ENCODE assay signal across 8 cellular contexts in the genomic region with DNA sequence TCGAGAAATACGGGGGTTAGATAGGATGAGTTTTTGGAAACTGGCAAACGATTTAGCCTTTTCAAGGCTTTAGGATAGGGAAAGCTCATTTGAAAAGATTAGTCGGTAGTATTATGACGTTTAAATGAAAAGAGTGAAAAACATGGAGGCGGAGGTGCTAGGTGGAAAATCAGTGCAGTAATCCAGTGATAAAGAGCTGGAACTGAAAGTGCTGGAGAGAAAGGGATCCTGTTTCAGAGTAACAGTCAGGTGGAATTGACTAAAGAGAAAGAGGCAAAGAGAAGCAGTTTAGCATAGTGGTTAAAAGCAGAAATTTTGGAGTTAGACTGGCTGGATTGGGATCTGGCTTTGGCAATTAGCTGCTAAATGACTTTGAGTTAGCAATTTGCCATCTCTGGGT. TPM values are rescaled to one million over a fixed set of nuclear protein-coding genes. Genes with fewer than 3 reads are reported as not detected.
DNase-seq lines count a peak whose midpoint lies in the region; ATAC-seq and TF ChIP-seq lines count a peak whose summit lies in the region.

No MANE protein-coding gene starts in this region.

- ATAC-seq in psoas muscle (no peak), GM18502 (IDR thresholded peaks at IDR 0.05; ENCODE audit: poor library complexity, unreplicated experiment) (no peak), HG03025 (IDR thresholded peaks at IDR 0.05; ENCODE audit: low FRiP score, unreplicated experiment) (no peak)

- peak overlapping the region; percentile 94 for H3K4me2 ChIP-seq in fibroblast of lung (ENCODE audit: extremely low read depth, insufficient read depth, low read length)

- peak overlapping the region; percentile 81 for H2AFZ ChIP-seq in fibroblast of lung (ENCODE audit: low read length)

- H4K20me1 ChIP-seq in fibroblast of lung (ENCODE audit: control insufficient read depth, extremely low read depth, insufficient read depth, low read length), result no peaks in the 10 kb centered on the region

- TF ChIP-seq CTCF in fibroblast of lung (conservative IDR thresholded peaks at IDR 0.05 in 1 of 2, IDR thresholded peaks at IDR 0.05 in 1 of 2; ENCODE audit: low read depth in 1 of 2, low read length in 2 of 2), result no peak
- no peak for TF ChIP-seq CTCF in psoas muscle (IDR thresholded peaks at IDR 0.05)

- intact Hi-C loops in psoas muscle (cut with DNase I), result loop anchor here in 1 of 2 donors (5.0 kb wide), 1 partner anchor 48 kb away; no protein-coding TSS in a partner anchor

- peaks cover 67% of the 10 kb centered on the region for H3K79me2 ChIP-seq in fibroblast of lung (ENCODE audit: control insufficient read depth, insufficient read depth, low read length)

- H3K4me3 ChIP-seq in fibroblast of lung (replicated peaks in 1 of 4; ENCODE audit: control extremely low read depth in 1 of 4, insufficient read depth in 1 of 4, low read depth in 3 of 4, low read length in 4 of 4), result peak overlapping the region; percentile 84 to 94 (median 90)
- H3K4me3 ChIP-seq in psoas muscle, result peak overlapping the region; percentile 84

- H3K9ac ChIP-seq in fibroblast of lung (ENCODE audit: insufficient read depth, low read length), result peak overlapping the region; percentile 43

- H3K27ac ChIP-seq in fibroblast of lung (ENCODE audit: insufficient read depth, low read length) (peak overlapping the region; percentile 81), psoas muscle (peak overlapping the region; percentile 91)

- H3K27me3 ChIP-seq in fibroblast of lung (ENCODE audit: control insufficient read depth, insufficient read depth, low read length) (no peaks in the 10 kb centered on the region), psoas muscle (ENCODE audit: insufficient read depth in 3 of 3, low read length in 2 of 3) (no peaks in the 10 kb centered on the region)

- H3K9me3 ChIP-seq in fibroblast of lung (ENCODE audit: control insufficient read depth, insufficient read depth, low read depth, low read length), result no peaks in the 10 kb centered on the region
- H3K9me3 ChIP-seq in psoas muscle, result no peaks in the 10 kb centered on the region

- WGBS in psoas muscle, 3 donors, result 3% methylated on average over 6 of the region's 6 CpGs

- DNase-seq in NCI-H1417 (lab: John Stamatoyannopoulos, UW) (peak in 2 of 3 experiments; percentile 3 to 41), NCI-H1417 treated with DMSO at 0.1 percent for 48 hours (lab: John Stamatoyannopoulos, UW) (no peak), RPMI8226 (peak; percentile 4), fibroblast of lung (ENCODE audit: low read depth in 2 of 2) (peak; percentile 2 to 4), psoas muscle (no peak), SIG-M5 treated with dmso at 0.1 percent for 504 hours (lab: John Stamatoyannopoulos, UW; ENCODE audit: unreplicated experiment) (no peak)

- H3K4me1 ChIP-seq in fibroblast of lung (ENCODE audit: control insufficient read depth, extremely low read depth, insufficient read depth, low read length) (no peaks in the 10 kb centered on the region), psoas muscle (peaks cover 38% of the 10 kb centered on the region)

- H3K36me3 ChIP-seq in fibroblast of lung (ENCODE audit: control insufficient read depth, insufficient read depth, low read length), result peaks cover 2% of the 10 kb centered on the region
- H3K36me3 ChIP-seq in psoas muscle (ENCODE audit: insufficient read depth in 1 of 2, low read depth in 1 of 2), result peaks cover 0 to 24% of the 10 kb centered on the region in 2 donors

RNA-seq across cellular contexts. Expression of a gene that starts 0.9 kb away (rescaled TPM):
- 15.7 TPM in 2 replicates for total RNA-seq in fibroblast of lung
- polyA plus RNA-seq in fibroblast of lung, result 17.4 and 43.2 TPM in 2 replicates
- 9.6 and 24.1 TPM in 2 replicates for polyA plus RNA-seq in fibroblast of lung (2012)
- polyA minus RNA-seq in fibroblast of lung (ENCODE audit: low replicate concordance), result 3.8 and 25.2 TPM in 2 replicates
- 10 to 100 TPM; 18.1 to 40.3 (median 36.9) TPM for total RNA-seq in psoas muscle
- 10 to 100 TPM in 2 of 3 donors, 1 to 10 TPM in 1; 6.5 to 23.3 (median 16.7) TPM for polyA plus RNA-seq in psoas muscle

RNA-seq across cellular contexts. Expression of a gene that starts 1.1 kb away (rescaled TPM):
- total RNA-seq in fibroblast of lung, result 21.3 and 29.7 TPM in 2 replicates
- polyA plus RNA-seq in fibroblast of lung, result 14.5 and 16.2 TPM in 2 replicates
- 6.4 and 9.2 TPM in 2 replicates for polyA plus RNA-seq in fibroblast of lung (2012)
- 5.5 and 6.2 TPM in 2 replicates for polyA minus RNA-seq in fibroblast of lung (ENCODE audit: low replicate concordance)
- total RNA-seq in psoas muscle, result 10 to 100 TPM in 2 of 4 donors, 1 to 10 TPM in 2; 9.3 to 12.2 (median 9.9) TPM
- 1 to 10 TPM; 2.4 to 7.8 (median 6.6) TPM for polyA plus RNA-seq in psoas muscle

Comparison
In these comparisons a context has a peak if more than half of its experiments do, and no peak if none do; other contexts are left out.
1. DNase-seq: peak in NCI-H1417 (2 of 3), RPMI8226 (single experiment) and fibroblast of lung (2 of 2); none in NCI-H1417 treated with DMSO at 0.1 percent for 48 hours (single experiment), psoas muscle (0 of 2) and SIG-M5 treated with dmso at 0.1 percent for 504 hours (single experiment).